ENCODE assay signal across 8 cellular contexts in genomic region chr16:66880288-66881013, GRCh38. TPM values are rescaled to one million over a fixed set of nuclear protein-coding genes. Genes with fewer than 3 reads are reported as not detected.
DNase-seq lines count a peak whose midpoint lies in the region; ATAC-seq, FAIRE-seq and TF ChIP-seq lines count a peak whose summit lies in the region.

Gene PDP2 (plus strand): TSS chr16:66880515. CDS start chr16:66884285, 3,770 bp downstream.

- ATAC-seq in HG02642 (IDR thresholded peaks at IDR 0.05; ENCODE audit: poor library complexity, unreplicated experiment) (peak; percentile 94), Right ventricle myocardium superior (ENCODE audit: poor library complexity) (peak; percentile 98), pancreas (peak; percentile 95 to 98 (median 96))

- H3K27me3 ChIP-seq in pancreas (no peaks in the 10 kb centered on the region), thyroid gland (no peaks in the 10 kb centered on the region)

- 0% methylated on average over 44 to 58 of the region's 58 CpGs for WGBS in pancreas, 2 donors
- 0 to 1% methylated on average over 6 to 25 of the region's 58 CpGs for WGBS in thyroid gland, 2 donors

- H3K27ac ChIP-seq in pancreas: peak within 1 kb of the TSS; percentile 48 to 82 (median 52)
- peak within 1 kb of the TSS; percentile 66 to 79 (median 78) for H3K27ac ChIP-seq in thyroid gland

- no peak for FAIRE-seq in pancreas (lab: Jason Lieb, UNC)

- DNase-seq in GM12865 (ENCODE audit: low read depth) (peak; percentile 98), NCI-H1105 (lab: John Stamatoyannopoulos, UW) (peak; percentile 88), SW 1271 (lab: John Stamatoyannopoulos, UW) (peak; percentile 90 to 94), Right ventricle myocardium superior (peak; percentile 96), pancreas (peak; percentile 94 to 99 (median 96)), thyroid gland (peak; percentile 98)
- DNase-seq in activated naive CD8-positive, alpha-beta T cell treated with anti-CD3 and anti-CD28 coated beads, Interleukin-2, amount 50 U/mL, for 16 hours (ENCODE audit: low read depth, low spot score): peak; percentile 73

- intact Hi-C loops in Right ventricle myocardium superior (cut with DNase I) (no loop called here), pancreas (cut with DNase I) (no loop called here), thyroid gland (cut with DNase I) (no loop called here)

- H3K4me1 ChIP-seq in pancreas (peaks cover 6 to 14% (median 7%) of the 10 kb centered on the region in 3 donors), thyroid gland (peaks cover 8 to 25% of the 10 kb centered on the region in 2 donors)

- H3K4me3 ChIP-seq in GM12865 (ENCODE audit: low read depth, low read length): peak within 1 kb of the TSS; percentile 72
- H3K4me3 ChIP-seq in pancreas: peak within 1 kb of the TSS; percentile 60 to 94 (median 89)
- H3K4me3 ChIP-seq in thyroid gland (replicated peaks in 1 of 3): peak within 1 kb of the TSS; percentile 55 to 74 (median 72)

- H3K9me3 ChIP-seq in pancreas (no peaks in the 10 kb centered on the region), thyroid gland (no peaks in the 10 kb centered on the region)

- peak in 1 of 2 donors; percentile 94 for TF ChIP-seq POLR2A in thyroid gland (IDR thresholded peaks at IDR 0.05)

- peaks cover 0 to 11% (median 8%) of the 10 kb centered on the region in 3 donors for H3K36me3 ChIP-seq in pancreas
- peaks cover 8 to 11% of the 10 kb centered on the region in 2 donors for H3K36me3 ChIP-seq in thyroid gland

- no peak for TF ChIP-seq CTCF in GM12865 (IDR thresholded peaks at IDR 0.05; ENCODE audit: insufficient read depth, low read depth, low read length, missing control alignments)
- TF ChIP-seq CTCF in pancreas (IDR thresholded peaks at IDR 0.05): no peak
- TF ChIP-seq CTCF in thyroid gland (IDR thresholded peaks at IDR 0.05): no peak

RNA-seq across cellular contexts. Expression of gene PDP2, which starts in this region (rescaled TPM):
- 3.3 TPM for total RNA-seq in Right ventricle myocardium superior
- 1 to 10 TPM; 6.1 to 8.5 (median 7.7) TPM for total RNA-seq in pancreas
- polyA plus RNA-seq in pancreas: 1 to 10 TPM; 1.6 TPM
- 10 to 100 TPM; 10.7 to 34.5 (median 26.9) TPM for total RNA-seq in thyroid gland

Comparison
In these comparisons a context has a peak if more than half of its experiments do, and no peak if none do; other contexts are left out.
1. Peak in every context shown above with its lines: DNase-seq, ATAC-seq, H3K4me3 ChIP-seq and H3K27ac ChIP-seq.